29 cellular contexts compared by ENCODE assay signal in genomic region chr7:105614341-105614840, GRCh38. TPM values are rescaled to one million over a fixed set of nuclear protein-coding genes. Genes with fewer than 3 reads are reported as not detected.
DNase-seq lines count a peak whose midpoint lies in the region; ATAC-seq and TF ChIP-seq lines count a peak whose summit lies in the region.
"Had no signal": no experiment of that assay in that cellular context is flagged by ENCODE, and none has a peak within 500 bp of the region (broad histone marks: within the 10 kb centered on the region; RNA-seq: fewer than 3 reads in every experiment).

No MANE protein-coding gene starts in this region.

- H3K27me3 Mint-ChIP-seq in CD4-positive, CD25-positive, alpha-beta regulatory T cell: no peaks in the 10 kb centered on the region
- H3K27me3 Mint-ChIP-seq in WTC11 (ENCODE audit: low read depth): no peaks in the 10 kb centered on the region
- H3K27me3 Mint-ChIP-seq in glutamatergic neuron (ENCODE audit: unreplicated experiment): peaks cover 7% of the 10 kb centered on the region
- H3K27me3 Mint-ChIP-seq in neural progenitor cell (ENCODE audit: insufficient read depth, low read depth): peaks cover 5% of the 10 kb centered on the region
- H3K27me3 Mint-ChIP-seq: CD4-positive, alpha-beta memory T cell had no signal

- H3K4me3 ChIP-seq in CD4-positive, CD25-positive, alpha-beta regulatory T cell (ENCODE audit: low read depth, low read length): no peak overlapping the region
- H3K4me3 ChIP-seq in neural progenitor cell: no peak overlapping the region
- H3K4me3 ChIP-seq: BLaER1 treated with 17β-estradiol and CSF1 and Interleukin-3, amounts not matched to agents 10 nM and 100 nM; PC-9 had no signal

- H3K4me1 Mint-ChIP-seq in CD4-positive, CD25-positive, alpha-beta regulatory T cell: no peaks in the 10 kb centered on the region
- H3K4me1 Mint-ChIP-seq in WTC11 (peaks cover 22% of the 10 kb centered on the region), glutamatergic neuron (ENCODE audit: low read depth, unreplicated experiment) (no peaks in the 10 kb centered on the region), neural progenitor cell (no peaks in the 10 kb centered on the region)

- no peaks in the 10 kb centered on the region for H3K9me3 Mint-ChIP-seq in CD4-positive, CD25-positive, alpha-beta regulatory T cell
- no peaks in the 10 kb centered on the region for H3K9me3 Mint-ChIP-seq in WTC11
- H3K9me3 Mint-ChIP-seq in glutamatergic neuron (ENCODE audit: unreplicated experiment): no peaks in the 10 kb centered on the region
- H3K9me3 Mint-ChIP-seq in neural progenitor cell: no peaks in the 10 kb centered on the region

- CTCF ChIA-PET in WTC11 (lab: Charles Lee): no interaction called here

- no peak overlapping the region for H3K4me2 ChIP-seq in neural progenitor cell
- H3K4me2 ChIP-seq: BLaER1 treated with 17β-estradiol and CSF1 and Interleukin-3, amounts not matched to agents 10 nM and 100 nM; PC-9 had no signal

- no peak for ATAC-seq in CD4-positive, CD25-positive, alpha-beta regulatory T cell (ENCODE audit: low read depth in 2 of 2)
- ATAC-seq in WTC11 (no peak), HG03135 (IDR thresholded peaks at IDR 0.05; ENCODE audit: unreplicated experiment) (no peak)

- no peaks in the 10 kb centered on the region for H4K20me1 ChIP-seq in neural progenitor cell (ENCODE audit: low read depth)

- H2AFZ ChIP-seq in neural progenitor cell (replicated peaks): no peak overlapping the region
- H2AFZ ChIP-seq: PC-9 had no signal

- no peaks in the 10 kb centered on the region for H3K79me2 ChIP-seq in neural progenitor cell (ENCODE audit: low read depth)

- no peak overlapping the region for H3K9ac ChIP-seq in neural progenitor cell
- H3K9ac ChIP-seq: BLaER1 treated with 17β-estradiol and CSF1 and Interleukin-3, amounts not matched to agents 10 nM and 100 nM had no signal

- peak overlapping the region in 2 of 3 donors; percentile 17 to 62 for H3K27ac Mint-ChIP-seq in CD4-positive, CD25-positive, alpha-beta regulatory T cell
- H3K27ac Mint-ChIP-seq in WTC11 (peak overlapping the region; percentile 5; the same call in 1 of the 2 replicates), glutamatergic neuron (ENCODE audit: unreplicated experiment) (peak overlapping the region; percentile 0), neural progenitor cell (peak overlapping the region; percentile 18)

- H3K4me1 ChIP-seq in CD4-positive, CD25-positive, alpha-beta regulatory T cell (ENCODE audit: control insufficient read depth, insufficient read depth, low read length, poor library complexity, severe bottlenecking): no peaks in the 10 kb centered on the region
- no peaks in the 10 kb centered on the region for H3K4me1 ChIP-seq in neural progenitor cell
- H3K4me1 ChIP-seq: BLaER1 treated with 17β-estradiol and CSF1 and Interleukin-3, amounts not matched to agents 10 nM and 100 nM had no signal

- DNase-seq in CD4-positive, CD25-positive, alpha-beta regulatory T cell: no peak
- DNase-seq in WTC11 (ENCODE audit: low spot score): no peak
- no peak for DNase-seq in glutamatergic neuron
- DNase-seq in neural progenitor cell (ENCODE audit: low spot score): no peak
- no peak for DNase-seq in SW480 (ENCODE audit: low spot score)
- DNase-seq in NCI-H128 (lab: John Stamatoyannopoulos, UW; ENCODE audit: unreplicated experiment): no peak
- DNase-seq in HUDEP-2 (lab: John Stamatoyannopoulos, UW; ENCODE audit: unreplicated experiment in 76 of 76): no peak
- DNase-seq: AML-193; CD4-positive, alpha-beta memory T cell; COR-L47; DMS53; NCI-H1092 treated with DMSO at 0.1 percent for 48 hours; NCI-H1436 treated with DMSO at 0.1 percent for 48 hours; NCI-H1930; NCI-H2107; NCI-H446; NCI-H524 treated with DMSO at 0.1 percent for 48 hours; NCI-H774; NK-92 treated with Interleukin-12 subunit alpha and Interleukin-12 subunit beta, amount 100 ng/mL, for 24 hours; PC-9; Right ventricle myocardium superior had no signal

- H3K36me3 ChIP-seq in CD4-positive, CD25-positive, alpha-beta regulatory T cell (ENCODE audit: control insufficient read depth, insufficient read depth, low read length): peaks cover 69% of the 10 kb centered on the region
- H3K36me3 ChIP-seq in neural progenitor cell: no peaks in the 10 kb centered on the region

- no peaks in the 10 kb centered on the region for H3K9me3 ChIP-seq in CD4-positive, CD25-positive, alpha-beta regulatory T cell (ENCODE audit: control insufficient read depth in 2 of 2, low read length in 2 of 2)
- no peaks in the 10 kb centered on the region for H3K9me3 ChIP-seq in neural progenitor cell (ENCODE audit: low read depth)
- H3K9me3 ChIP-seq: BLaER1 treated with 17β-estradiol and CSF1 and Interleukin-3, amounts not matched to agents 10 nM and 100 nM had no signal

- H3F3A ChIP-seq in neural progenitor cell (ENCODE audit: low read depth): no peaks in the 10 kb centered on the region

- TF ChIP-seq CTCF in WTC11 (IDR thresholded peaks at IDR 0.05): no peak
- no peak for TF ChIP-seq CTCF in glutamatergic neuron (IDR thresholded peaks at IDR 0.05; ENCODE audit: partially characterized antibody, unreplicated experiment)
- TF ChIP-seq CTCF in neural progenitor cell (IDR thresholded peaks at IDR 0.05): no peak

- POLR2A ChIA-PET in WTC11 (lab: Charles Lee): no interaction called here

- no peaks in the 10 kb centered on the region for H3K27me3 ChIP-seq in CD4-positive, CD25-positive, alpha-beta regulatory T cell (ENCODE audit: control insufficient read depth, insufficient read depth, low read length)
- no peaks in the 10 kb centered on the region for H3K27me3 ChIP-seq in neural progenitor cell
- H3K27me3 ChIP-seq: BLaER1 treated with 17β-estradiol and CSF1 and Interleukin-3, amounts not matched to agents 10 nM and 100 nM had no signal

- H3K36me3 Mint-ChIP-seq in CD4-positive, CD25-positive, alpha-beta regulatory T cell: peaks cover 24% of the 10 kb centered on the region
- H3K36me3 Mint-ChIP-seq in WTC11 (peaks cover 40% of the 10 kb centered on the region), glutamatergic neuron (ENCODE audit: unreplicated experiment) (no peaks in the 10 kb centered on the region), neural progenitor cell (peaks cover 13% of the 10 kb centered on the region)

- peak overlapping the region in 1 of 4 donors; percentile 39 for H3K4me3 Mint-ChIP-seq in CD4-positive, CD25-positive, alpha-beta regulatory T cell
- H3K4me3 Mint-ChIP-seq in WTC11 (no peak overlapping the region), glutamatergic neuron (ENCODE audit: unreplicated experiment) (no peak overlapping the region), neural progenitor cell (no peak overlapping the region)
- H3K4me3 Mint-ChIP-seq: CD4-positive, alpha-beta memory T cell had no signal

- no peak overlapping the region for H3K27ac ChIP-seq in CD4-positive, CD25-positive, alpha-beta regulatory T cell (ENCODE audit: insufficient read depth, low read length, poor library complexity, severe bottlenecking)
- H3K27ac ChIP-seq in neural progenitor cell: no peak overlapping the region
- H3K27ac ChIP-seq: BLaER1 treated with 17β-estradiol and CSF1 and Interleukin-3, amounts not matched to agents 10 nM and 100 nM; PC-9 had no signal

TF ChIP-seq in WTC11, 78 proteins besides CTCF, POLR2A, EP300 and RAD21:
- TF ChIP-seq RORB (CRISPR knock-in tag; IDR thresholded peaks at IDR 0.05) (no peak), TP53 (CRISPR knock-in tag; IDR thresholded peaks at IDR 0.05) (no peak), ZNF121 (CRISPR knock-in tag; IDR thresholded peaks at IDR 0.05) (no peak), SMAD4 (CRISPR knock-in tag; IDR thresholded peaks at IDR 0.05) (no peak), MLX (CRISPR knock-in tag; IDR thresholded peaks at IDR 0.05) (no peak), SMAD3 (CRISPR knock-in tag; IDR thresholded peaks at IDR 0.05; ENCODE audit: borderline replicate concordance) (no peak), CREM (CRISPR knock-in tag; IDR thresholded peaks at IDR 0.05) (no peak), CBFB (CRISPR knock-in tag; IDR thresholded peaks at IDR 0.05; ENCODE audit: low read depth) (no peak)

RNA-seq across cellular contexts. Expression of gene EFCAB10, which starts 33.1 kb away (rescaled TPM):
- total RNA-seq in CD4-positive, CD25-positive, alpha-beta regulatory T cell: 0.86 TPM
- polyA plus RNA-seq in CD4-positive, CD25-positive, alpha-beta regulatory T cell: not detected
- total RNA-seq in WTC11 (2021) (3.0 to 3.2 TPM (median 3.0 TPM) in 3 replicates), glutamatergic neuron (ENCODE audit: unreplicated experiment) (not detected), neural progenitor cell (ENCODE audit: low replicate concordance) (1.1 and 5.0 TPM in 2 replicates)
- total RNA-seq: A172, G401, M059J, PC-9, Right ventricle myocardium superior, RPMI7951, SK-MEL-5 had no signal
- polyA plus RNA-seq: AG04450; CD4-positive, alpha-beta memory T cell had no signal
